Comparison of ENCODE assay signal across 8 cellular contexts in the genomic region with DNA sequence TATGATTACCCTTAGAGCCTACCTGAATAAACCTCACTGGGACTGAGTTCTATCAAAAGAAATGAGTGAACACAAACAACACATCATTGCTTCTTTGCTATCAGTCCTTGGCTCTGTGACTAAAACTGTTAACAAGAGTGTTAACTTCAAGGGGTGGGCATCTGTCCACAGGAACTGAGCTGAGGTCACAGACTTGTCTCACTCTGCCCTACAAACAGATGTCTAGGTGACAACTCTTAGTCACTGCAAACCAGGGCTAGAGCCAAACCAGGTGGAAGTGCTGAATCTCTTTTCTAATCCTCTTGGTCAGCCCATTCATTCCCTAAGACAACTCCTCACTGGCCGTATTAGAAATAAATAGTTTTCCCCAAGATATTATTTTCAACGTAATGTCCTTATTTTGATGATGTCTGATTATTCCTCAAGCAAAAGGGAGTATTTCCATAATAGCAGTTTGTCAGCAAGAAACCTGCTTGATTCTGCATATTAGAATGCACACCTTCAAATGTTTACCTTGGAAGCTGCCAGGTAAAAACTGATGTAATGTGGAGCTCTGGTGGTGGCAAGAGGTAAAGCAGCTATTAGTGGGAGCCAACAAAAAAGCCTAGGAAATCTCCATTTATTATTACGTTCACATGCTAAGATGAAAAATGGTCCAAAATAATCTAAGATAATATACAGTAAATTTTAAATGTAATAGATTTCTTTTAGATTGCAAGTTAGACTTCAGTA. TPM values are rescaled to one million over a fixed set of nuclear protein-coding genes. Genes with fewer than 3 reads are reported as not detected.
DNase-seq lines count a peak whose midpoint lies in the region; ATAC-seq, FAIRE-seq and TF ChIP-seq lines count a peak whose summit lies in the region.

No MANE protein-coding gene starts in this region.

- peaks cover 35% of the 10 kb centered on the region for H3K27me3 Mint-ChIP-seq in neural crest cell (ENCODE audit: low read depth)
- peaks cover 39% of the 10 kb centered on the region for H3K27me3 Mint-ChIP-seq in stimulated activated memory B cell treated with anti-CD40 and anti-IgM and Interleukin-4, amounts not matched to agents 10 μg/mL and 1 μg/mL and 100 μg/mL, for 72 hours

- DNase-seq in HT-29 (ENCODE audit: low spot score) (peak; percentile 35), brain microvascular endothelial cell (peak; percentile 11), neural crest cell (ENCODE audit: low read depth, low spot score) (no peak), pons (ENCODE audit: low spot score) (no peak), GM12892 (ENCODE audit: insufficient read length) (no peak), COR-L47 (lab: John Stamatoyannopoulos, UW) (no peak)

- H3K4me3 ChIP-seq in brain microvascular endothelial cell (ENCODE audit: low read depth, low read length) = no peak overlapping the region

- H3K4me3 Mint-ChIP-seq in neural crest cell = peak overlapping the region; percentile 8
- no peak overlapping the region for H3K4me3 Mint-ChIP-seq in stimulated activated memory B cell treated with anti-CD40 and anti-IgM and Interleukin-4, amounts not matched to agents 10 μg/mL and 1 μg/mL and 100 μg/mL, for 72 hours

- H3K27me3 ChIP-seq in brain microvascular endothelial cell (replicated peaks) = peaks cover 22% of the 10 kb centered on the region

- H3K36me3 ChIP-seq in brain microvascular endothelial cell (replicated peaks) = no peaks in the 10 kb centered on the region

- peak; percentile 21 for FAIRE-seq in G401.6 (lab: Jason Lieb, UNC)
- no peak for FAIRE-seq in GM12892 (lab: Jason Lieb, UNC)

- TF ChIP-seq CTCF in brain microvascular endothelial cell (IDR thresholded peaks at IDR 0.05; ENCODE audit: low read depth, low read length, missing control alignments) = peak; percentile 70
- TF ChIP-seq CTCF in neural crest cell (conservative IDR thresholded peaks at IDR 0.05) = peak; percentile 80

- in situ Hi-C loops in brain microvascular endothelial cell (cut with HindIII; ENCODE audit: low pct_ligation_motif_present, low sequenced_read_pairs) = no loop called here

- TF ChIP-seq POLR2A in GM12892 (IDR thresholded peaks at IDR 0.05; ENCODE audit: low read depth, low read length) = no peak

- peaks cover 46% of the 10 kb centered on the region for H3K4me1 Mint-ChIP-seq in neural crest cell
- H3K4me1 Mint-ChIP-seq in stimulated activated memory B cell treated with anti-CD40 and anti-IgM and Interleukin-4, amounts not matched to agents 10 μg/mL and 1 μg/mL and 100 μg/mL, for 72 hours = peaks cover 14% of the 10 kb centered on the region

- ATAC-seq in stimulated activated memory B cell treated with anti-CD40 and anti-IgM and Interleukin-4, amounts not matched to agents 10 μg/mL and 1 μg/mL and 100 μg/mL, for 72 hours = no peak

- no peaks in the 10 kb centered on the region for H3K9me3 Mint-ChIP-seq in neural crest cell
- H3K9me3 Mint-ChIP-seq in stimulated activated memory B cell treated with anti-CD40 and anti-IgM and Interleukin-4, amounts not matched to agents 10 μg/mL and 1 μg/mL and 100 μg/mL, for 72 hours = no peaks in the 10 kb centered on the region

- no peak overlapping the region for H3K27ac ChIP-seq in brain microvascular endothelial cell

- no peak overlapping the region for H3K27ac Mint-ChIP-seq in neural crest cell (ENCODE audit: unreplicated experiment)
- no peak overlapping the region for H3K27ac Mint-ChIP-seq in stimulated activated memory B cell treated with anti-CD40 and anti-IgM and Interleukin-4, amounts not matched to agents 10 μg/mL and 1 μg/mL and 100 μg/mL, for 72 hours

- no peaks in the 10 kb centered on the region for H3K36me3 Mint-ChIP-seq in neural crest cell (ENCODE audit: low read depth)
- no peaks in the 10 kb centered on the region for H3K36me3 Mint-ChIP-seq in stimulated activated memory B cell treated with anti-CD40 and anti-IgM and Interleukin-4, amounts not matched to agents 10 μg/mL and 1 μg/mL and 100 μg/mL, for 72 hours

RNA-seq across cellular contexts. Expression of gene COL25A1, which starts 4.0 kb away (rescaled TPM):
- not detected in 2 replicates for total RNA-seq in HT-29 (2014; rRNA removed; shearing (Covaris generic))
- 39.3 and 39.6 TPM in 2 replicates for total RNA-seq in neural crest cell
- not detected for polyA plus RNA-seq in GM12892 (2012; ENCODE audit: missing spikeins)

Comparison
In these comparisons a context has a peak if more than half of its experiments do, and no peak if none do; other contexts are left out.
1. DNase-seq: peak in HT-29 (single experiment) and brain microvascular endothelial cell (single experiment); none in neural crest cell (single experiment), pons (single experiment), GM12892 (single experiment) and COR-L47 (single experiment).
2. RNA of gene COL25A1, which starts 4.0 kb away (total RNA-seq): 39.3 to 39.6 TPM in neural crest cell; not detected in HT-29; every median in the first group is over 10 times any median in the second.